ENCODE assay signal across 8 cellular contexts in the genomic region with DNA sequence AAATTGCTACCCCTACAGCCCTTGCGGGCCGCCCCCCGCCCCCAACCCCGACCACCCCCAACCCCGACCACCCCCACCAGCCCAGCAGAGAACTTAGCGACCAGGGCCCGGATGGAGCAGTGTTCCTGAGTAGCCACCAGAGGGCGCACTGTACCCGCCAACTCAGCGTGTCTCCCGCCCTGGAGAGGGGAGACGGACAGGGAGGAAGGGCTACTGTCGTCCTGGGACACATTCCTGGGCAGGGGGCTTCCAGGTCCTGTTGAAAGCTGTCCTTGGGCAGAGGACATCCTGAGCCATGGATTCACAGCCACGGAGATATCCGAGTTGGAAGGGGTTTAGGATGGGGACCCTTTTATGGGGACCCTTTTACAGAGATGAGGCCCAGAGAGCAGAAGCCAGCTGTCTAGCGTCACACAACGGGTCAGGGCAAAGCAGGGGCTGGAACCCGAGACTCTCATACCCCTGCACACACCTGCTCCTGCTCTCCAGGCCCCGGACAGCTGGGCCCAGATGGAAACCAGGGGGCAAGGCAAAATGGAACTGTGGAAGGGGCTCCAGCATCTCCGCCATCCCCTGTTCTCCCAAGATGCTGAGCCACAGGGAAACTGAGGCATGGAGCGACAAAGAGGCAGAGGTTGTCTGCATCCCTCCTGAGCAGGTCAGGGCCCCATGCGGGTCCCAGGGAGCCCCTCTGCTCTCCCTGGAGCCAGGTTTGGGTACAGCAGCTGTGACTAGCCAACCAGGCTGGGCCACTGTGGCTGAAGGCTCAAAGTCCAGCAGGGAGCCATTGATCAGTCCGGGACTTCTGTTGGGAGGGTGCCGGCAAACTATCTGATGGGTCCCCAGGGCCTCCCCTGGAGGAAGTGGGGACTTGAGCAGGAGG. TPM values are rescaled to one million over a fixed set of nuclear protein-coding genes. Genes with fewer than 3 reads are reported as not detected.
DNase-seq lines count a peak whose midpoint lies in the region; ATAC-seq and TF ChIP-seq lines count a peak whose summit lies in the region.

No MANE protein-coding gene starts in this region.

- H3K36me3 Mint-ChIP-seq in effector memory CD8-positive, alpha-beta T cell (ENCODE audit: insufficient read depth), result peaks cover 19% of the 10 kb centered on the region
- H3K36me3 Mint-ChIP-seq in mesothelial cell of epicardium, result no peaks in the 10 kb centered on the region

- H3K9me3 Mint-ChIP-seq in effector memory CD8-positive, alpha-beta T cell, result no peaks in the 10 kb centered on the region
- no peaks in the 10 kb centered on the region for H3K9me3 Mint-ChIP-seq in mesothelial cell of epicardium

- peak; percentile 71 for TF ChIP-seq CTCF in mesothelial cell of epicardium (IDR thresholded peaks at IDR 0.05; ENCODE audit: unreplicated experiment)

- ATAC-seq in HG03045 (IDR thresholded peaks at IDR 0.05; ENCODE audit: unreplicated experiment) (peak; percentile 59), GM21825 (IDR thresholded peaks at IDR 0.05; ENCODE audit: unreplicated experiment) (no peak)
- ATAC-seq in effector memory CD8-positive, alpha-beta T cell (replicated peaks), result peak; percentile 72

- H3K4me1 Mint-ChIP-seq in effector memory CD8-positive, alpha-beta T cell (ENCODE audit: low read depth in 2 of 2), result peaks cover 11 to 13% of the 10 kb centered on the region in 2 donors
- peaks cover 8% of the 10 kb centered on the region for H3K4me1 Mint-ChIP-seq in mesothelial cell of epicardium

- peak overlapping the region in 1 of 2 donors; percentile 28 for H3K27ac Mint-ChIP-seq in effector memory CD8-positive, alpha-beta T cell
- H3K27ac Mint-ChIP-seq in mesothelial cell of epicardium, result no peak overlapping the region

- H3K4me3 Mint-ChIP-seq in effector memory CD8-positive, alpha-beta T cell, result peak overlapping the region in 1 of 2 donors; percentile 41
- H3K4me3 Mint-ChIP-seq in mesothelial cell of epicardium, result no peak overlapping the region

- H3K27me3 Mint-ChIP-seq in effector memory CD8-positive, alpha-beta T cell, result peaks cover 10 to 17% of the 10 kb centered on the region in 2 donors
- H3K27me3 Mint-ChIP-seq in mesothelial cell of epicardium (ENCODE audit: low read depth), result peaks cover 4% of the 10 kb centered on the region

- DNase-seq in DMS79 treated with DMSO at 0.1 percent for 48 hours (lab: John Stamatoyannopoulos, UW), result peak; percentile 67
- DNase-seq in NCI-H748 treated with DMSO at 0.1 percent for 48 hours (lab: John Stamatoyannopoulos, UW), result peak; percentile 2
- peak; percentile 39 to 63 for DNase-seq in activated CD8-positive, alpha-beta memory T cell treated with anti-CD3 and anti-CD28 coated beads for 1 hour (ENCODE audit: extremely low read depth in 1 of 2, low read depth in 1 of 2)
- DNase-seq in effector memory CD8-positive, alpha-beta T cell, result peak; percentile 61 to 67 (median 67)
- DNase-seq in mesothelial cell of epicardium (ENCODE audit: low spot score in 2 of 2, unreplicated experiment in 2 of 2), result peak; percentile 60 to 85
- peak; percentile 35 to 46 for DNase-seq in stimulated activated CD8-positive, alpha-beta memory T cell treated with anti-CD3 and anti-CD28 coated beads, Interleukin-4, amount 100 ng/mL, for 4 hours (ENCODE audit: low read depth in 2 of 2, low spot score in 1 of 2)

RNA-seq across cellular contexts. Expression of a gene that starts 25.0 kb away (rescaled TPM):
- 0.11 TPM in 1 of 3 replicates, not detected in the others for total RNA-seq in mesothelial cell of epicardium

RNA-seq across cellular contexts. Expression of a gene that starts 59.2 kb away (rescaled TPM):
- 4.0 to 5.6 TPM (median 4.9 TPM) in 3 replicates for total RNA-seq in mesothelial cell of epicardium

Comparison
In these comparisons a context has a peak if more than half of its experiments do, and no peak if none do; other contexts are left out.
1. DNase-seq: peak in every context shown above with its lines; median percentile 72 in mesothelial cell of epicardium; 67 in DMS79 treated with DMSO at 0.1 percent for 48 hours; 67 in effector memory CD8-positive, alpha-beta T cell; 51 in activated CD8-positive, alpha-beta memory T cell treated with anti-CD3 and anti-CD28 coated beads for 1 hour; 40 in stimulated activated CD8-positive, alpha-beta memory T cell treated with anti-CD3 and anti-CD28 coated beads, Interleukin-4, amount 100 ng/mL, for 4 hours; 2 in NCI-H748 treated with DMSO at 0.1 percent for 48 hours.